ENCODE assay signal across 23 cellular contexts in genomic region chr11:34182425-34182824, GRCh38.
"Had no signal": no experiment of that assay in that cellular context is flagged by ENCODE, and none has a peak within 500 bp of the region (broad histone marks: within the 10 kb centered on the region; RNA-seq: fewer than 3 reads in every experiment).

No MANE protein-coding gene starts in this region.

- H3K4me3 ChIP-seq: PC-9, Peyer's patch, SJCRH30 had no signal

- H3K4me2 ChIP-seq: PC-9 had no signal

- H3K27me3 Mint-ChIP-seq: IgD-negative memory B cell had no signal

- H3K9me3 Mint-ChIP-seq: IgD-negative memory B cell had no signal

- H2AFZ ChIP-seq: PC-9 had no signal

- H3K27ac ChIP-seq: PC-9, Peyer's patch, SJCRH30 had no signal

- H3K4me3 Mint-ChIP-seq: IgD-negative memory B cell had no signal

- H3K27me3 ChIP-seq: Peyer's patch, SJCRH30 had no signal

- ATAC-seq: Right ventricle myocardium inferior, SK-N-SH treated with all-trans-retinoic acid at 6 μM for 48 hours had no signal

- H3K9me3 ChIP-seq: Peyer's patch, SJCRH30 had no signal

- H3K36me3 ChIP-seq: Peyer's patch, SJCRH30 had no signal

- DNase-seq: KBM-7, MV-4-11, NCI-H1048, NCI-H1105, NCI-H1417, NCI-H146, NCI-H1694 treated with DMSO at 0.1 percent for 48 hours, NCI-H1930, NCI-H2081, NCI-H2107, NCI-H226, NCI-H510A, NCI-H524 treated with DMSO at 0.1 percent for 48 hours, NCI-H69, NCI-H774, OCI-M1, PC-9, Peyer's patch, SHP77 treated with DMSO at 0.1 percent for 48 hours, SJCRH30 had no signal

- H3K4me1 ChIP-seq: Peyer's patch had no signal

- H3K36me3 Mint-ChIP-seq: IgD-negative memory B cell had no signal

- H3K27ac Mint-ChIP-seq: IgD-negative memory B cell had no signal
